In the genomic region with DNA sequence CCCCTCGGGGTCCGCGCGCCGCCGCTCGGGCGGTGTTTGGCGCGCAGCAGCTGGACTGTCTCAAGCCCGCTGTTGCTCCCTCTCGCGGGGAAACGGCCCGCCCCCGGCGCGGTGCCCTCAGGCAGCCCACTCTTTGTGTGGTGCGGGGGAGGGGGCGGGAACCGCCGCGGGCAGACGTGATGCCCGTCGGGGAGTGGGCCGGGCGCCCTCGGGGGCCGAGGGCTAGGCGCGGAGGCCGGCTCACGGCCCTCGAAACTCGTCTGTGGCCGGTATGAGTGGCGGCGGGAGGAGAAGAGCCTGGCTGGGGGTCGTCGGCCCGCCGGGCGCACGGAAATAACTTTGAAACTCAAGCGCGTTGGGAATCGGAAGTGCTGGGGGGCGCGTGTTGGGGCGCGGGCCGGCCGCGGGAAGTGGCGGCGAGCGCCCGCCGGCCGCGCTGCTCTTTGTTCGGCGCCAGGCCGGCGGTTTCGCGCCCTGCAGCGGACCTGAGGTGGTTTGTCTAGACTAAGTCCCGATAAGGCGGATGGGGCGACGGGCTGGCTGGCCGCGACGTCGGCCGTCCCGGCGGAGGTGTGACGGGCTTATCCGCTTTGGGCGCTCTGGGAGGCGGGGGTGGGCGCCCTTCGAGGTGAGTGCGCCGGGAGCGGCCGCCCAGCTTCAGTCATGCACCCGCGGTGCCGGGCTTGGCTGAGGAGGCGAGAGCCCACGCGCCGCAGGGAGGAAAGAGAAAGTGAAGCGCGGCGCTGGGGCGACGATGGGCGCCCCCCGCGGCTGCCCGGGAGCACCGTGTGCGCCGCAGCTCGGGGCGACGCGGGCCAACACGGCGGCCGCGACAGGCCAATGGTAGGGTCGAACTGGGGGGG, we compare ENCODE assay signal across 1 cellular context.
TF ChIP-seq lines count a peak whose summit lies in the region.

No MANE protein-coding gene starts in this region.

TF ChIP-seq in K562, 482 proteins besides CTCF, POLR2A, EP300 and RAD21 (continued from another document):
- no peak for TF ChIP-seq CHD7 (IDR thresholded peaks at IDR 0.05; ENCODE audit: low read depth, low read length)
- TF ChIP-seq SMAD4 (CRISPR knock-in tag; conservative IDR thresholded peaks at IDR 0.05): peak; percentile 93
- peak; percentile 84; the same call in 1 of the 2 replicates for TF ChIP-seq NCOA6 (IDR thresholded peaks at IDR 0.05)
- TF ChIP-seq CXXC5 (CRISPR knock-in tag; IDR thresholded peaks at IDR 0.05): peak; percentile 36
- TF ChIP-seq L3MBTL2 (IDR thresholded peaks at IDR 0.05): peak; percentile 7; the same call in 1 of the 2 replicates
- peak; percentile 69 for TF ChIP-seq SUPT5H (IDR thresholded peaks at IDR 0.05)
- TF ChIP-seq U2AF1 (optimal IDR thresholded peaks at IDR 0.05; ENCODE audit: low read depth, low read length): peak; percentile 75
- peak in 1 of 2 experiments; percentile 5; a peak in 1 of 4 replicates for TF ChIP-seq SIN3A (IDR thresholded peaks at IDR 0.05; ENCODE audit: borderline replicate concordance in 2 of 2, control insufficient read depth in 1 of 2, low read depth in 2 of 2, low read length in 2 of 2)
- peak; percentile 91 for TF ChIP-seq HNRNPL (IDR thresholded peaks at IDR 0.05; ENCODE audit: low read depth, low read length)
- TF ChIP-seq KDM1A (IDR thresholded peaks at IDR 0.05): peak in 1 of 2 experiments; percentile 15; a peak in 1 of 4 replicates
- no peak for TF ChIP-seq MAFF (IDR thresholded peaks at IDR 0.05; ENCODE audit: low read length)
- peak; percentile 28; the same call in 1 of the 2 replicates for TF ChIP-seq NCOR1 (IDR thresholded peaks at IDR 0.05)
- TF ChIP-seq PRPF4 (IDR thresholded peaks at IDR 0.05; ENCODE audit: insufficient read depth, low read depth, low read length, poor library complexity, severe bottlenecking): peak; percentile 82
- TF ChIP-seq PCBP1 (IDR thresholded peaks at IDR 0.05; ENCODE audit: low read depth, low read length, poor library complexity, severe bottlenecking): peak; percentile 63
- peak; percentile 66 for TF ChIP-seq CCNT2 (IDR thresholded peaks at IDR 0.05; ENCODE audit: borderline replicate concordance, extremely low read depth, insufficient read length, low read depth, low read length)
- TF ChIP-seq CTBP1 (IDR thresholded peaks at IDR 0.05; ENCODE audit: borderline replicate concordance): peak; percentile 38; the same call in 1 of the 2 replicates
- peak; percentile 49; the same call in 1 of the 2 replicates for TF ChIP-seq SAFB (IDR thresholded peaks at IDR 0.05; ENCODE audit: borderline replicate concordance, low read depth, low read length)
- no peak for TF ChIP-seq ETS2 (tag; IDR thresholded peaks at IDR 0.05; ENCODE audit: borderline replicate concordance, poor library complexity, severe bottlenecking)
